ENCODE assay signal across 1 cellular context in the genomic region with DNA sequence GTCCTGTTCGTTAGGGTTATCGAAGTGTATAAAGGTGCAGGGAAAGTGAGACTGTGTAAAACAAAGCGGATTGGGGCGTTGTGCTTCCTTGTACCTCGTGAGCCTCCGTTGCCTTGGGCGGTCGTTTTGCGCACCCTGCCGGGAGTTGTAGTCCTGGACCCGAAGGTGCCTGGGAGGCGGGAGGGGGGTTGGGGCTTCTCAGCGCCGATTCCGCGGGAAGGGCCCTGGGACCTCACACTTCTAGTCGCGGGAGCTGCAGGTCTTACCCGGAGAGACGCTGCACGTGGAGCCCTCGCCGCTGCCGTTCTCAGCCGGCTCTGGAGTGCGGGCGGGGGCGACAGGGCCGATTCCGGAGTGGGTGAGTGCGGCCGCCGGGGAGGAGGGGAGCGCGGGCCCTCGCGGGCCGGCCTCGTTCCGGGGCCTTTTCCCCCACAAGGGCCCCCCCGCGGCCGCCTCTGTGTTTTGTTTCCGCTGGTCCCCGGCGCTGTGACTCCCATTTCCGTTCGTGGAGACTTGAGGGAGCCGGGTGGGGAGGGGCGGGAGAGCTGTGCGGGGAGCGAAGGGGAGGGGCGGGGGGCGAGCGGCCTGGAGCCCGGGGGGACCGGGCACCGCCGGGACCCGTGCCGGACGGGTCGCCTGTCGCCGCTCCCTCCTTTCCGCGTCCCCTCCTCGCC.
TF ChIP-seq lines count a peak whose summit lies in the region.

No MANE protein-coding gene starts in this region.

TF ChIP-seq in HEK293, 187 proteins besides CTCF, POLR2A, EP300 and RAD21 (continued from another document and continues in another):
- peak; percentile 93; the same call in 1 of the 2 replicates for TF ChIP-seq ZBTB10 (tag by site-specific recombination; IDR thresholded peaks at IDR 0.05)
- no peak for TF ChIP-seq ZSCAN16 (tag by site-specific recombination; IDR thresholded peaks at IDR 0.05)
- TF ChIP-seq ZNF354C (tag by site-specific recombination; IDR thresholded peaks at IDR 0.05; ENCODE audit: borderline replicate concordance, low read depth): no peak
- TF ChIP-seq ZNF555 (tag by site-specific recombination; conservative IDR thresholded peaks at IDR 0.05): no peak
- peak; percentile 70; the same call in 1 of the 2 replicates for TF ChIP-seq ZNF394 (tag by site-specific recombination; IDR thresholded peaks at IDR 0.05; ENCODE audit: borderline replicate concordance)
- no peak for TF ChIP-seq PRDM1 (tag by site-specific recombination; IDR thresholded peaks at IDR 0.05)
- no peak for TF ChIP-seq ZNF670 (tag by site-specific recombination; IDR thresholded peaks at IDR 0.05; ENCODE audit: low read depth)
- no peak for TF ChIP-seq ZSCAN23 (tag by site-specific recombination; IDR thresholded peaks at IDR 0.05)
- TF ChIP-seq ZNF510 (tag by site-specific recombination; IDR thresholded peaks at IDR 0.05; ENCODE audit: insufficient replicate concordance): no peak
- peak; percentile 92 for TF ChIP-seq GLIS2 (tag by site-specific recombination; IDR thresholded peaks at IDR 0.05)
- no peak for TF ChIP-seq RBAK (tag by site-specific recombination; IDR thresholded peaks at IDR 0.05)
- TF ChIP-seq ZNF19 (tag by site-specific recombination; IDR thresholded peaks at IDR 0.05; ENCODE audit: low read depth): no peak
- no peak for TF ChIP-seq ZNF596 (tag by site-specific recombination; IDR thresholded peaks at IDR 0.05)
- TF ChIP-seq PRDM6 (tag by site-specific recombination; IDR thresholded peaks at IDR 0.05): no peak
- no peak for TF ChIP-seq ATF2 (tag by site-specific recombination; IDR thresholded peaks at IDR 0.05; ENCODE audit: low read depth)
- TF ChIP-seq ZBTB48 (tag by site-specific recombination; IDR thresholded peaks at IDR 0.05): peak; percentile 81
- TF ChIP-seq AEBP2 (tag by site-specific recombination; IDR thresholded peaks at IDR 0.05; ENCODE audit: borderline replicate concordance): no peak
- TF ChIP-seq, protein P1, sequence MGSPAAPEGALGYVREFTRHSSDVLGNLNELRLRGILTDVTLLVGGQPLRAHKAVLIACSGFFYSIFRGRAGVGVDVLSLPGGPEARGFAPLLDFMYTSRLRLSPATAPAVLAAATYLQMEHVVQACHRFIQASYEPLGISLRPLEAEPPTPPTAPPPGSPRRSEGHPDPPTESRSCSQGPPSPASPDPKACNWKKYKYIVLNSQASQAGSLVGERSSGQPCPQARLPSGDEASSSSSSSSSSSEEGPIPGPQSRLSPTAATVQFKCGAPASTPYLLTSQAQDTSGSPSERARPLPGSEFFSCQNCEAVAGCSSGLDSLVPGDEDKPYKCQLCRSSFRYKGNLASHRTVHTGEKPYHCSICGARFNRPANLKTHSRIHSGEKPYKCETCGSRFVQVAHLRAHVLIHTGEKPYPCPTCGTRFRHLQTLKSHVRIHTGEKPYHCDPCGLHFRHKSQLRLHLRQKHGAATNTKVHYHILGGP (tag by site-specific recombination; IDR thresholded peaks at IDR 0.05): no peak
- TF ChIP-seq ZNF146 (tag by site-specific recombination; IDR thresholded peaks at IDR 0.05): no peak
- no peak; the same call in 1 of the 2 replicates for TF ChIP-seq ZNF610 (tag by site-specific recombination; IDR thresholded peaks at IDR 0.05; ENCODE audit: borderline replicate concordance)
- TF ChIP-seq ZNF155 (tag by site-specific recombination; IDR thresholded peaks at IDR 0.05): no peak
- no peak for TF ChIP-seq ZNF600 (tag by site-specific recombination; IDR thresholded peaks at IDR 0.05)
- TF ChIP-seq ZNF266 (tag by site-specific recombination; IDR thresholded peaks at IDR 0.05; ENCODE audit: low read depth): no peak
- TF ChIP-seq ZNF473 (tag by site-specific recombination; IDR thresholded peaks at IDR 0.05): no peak
- TF ChIP-seq ZNF211 (tag by site-specific recombination; IDR thresholded peaks at IDR 0.05; ENCODE audit: low read depth): no peak
- TF ChIP-seq, protein P2, sequence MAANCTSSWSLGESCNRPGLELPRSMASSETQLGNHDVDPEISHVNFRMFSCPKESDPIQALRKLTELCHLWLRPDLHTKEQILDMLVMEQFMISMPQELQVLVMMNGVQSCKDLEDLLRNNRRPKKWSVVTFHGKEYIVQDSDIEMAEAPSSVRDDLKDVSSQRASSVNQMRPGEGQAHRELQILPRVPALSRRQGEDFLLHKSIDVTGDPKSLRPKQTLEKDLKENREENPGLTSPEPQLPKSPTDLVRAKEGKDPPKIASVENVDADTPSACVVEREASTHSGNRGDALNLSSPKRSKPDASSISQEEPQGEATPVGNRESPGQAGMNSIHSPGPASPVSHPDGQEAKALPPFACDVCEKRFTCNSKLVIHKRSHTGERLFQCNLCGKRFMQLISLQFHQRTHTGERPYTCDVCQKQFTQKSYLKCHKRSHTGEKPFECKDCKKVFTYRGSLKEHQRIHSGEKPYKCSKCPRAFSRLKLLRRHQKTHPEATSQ (tag by site-specific recombination; IDR thresholded peaks at IDR 0.05): peak; percentile 95
- TF ChIP-seq ZNF121 (tag by site-specific recombination; IDR thresholded peaks at IDR 0.05): 0 out of 2 replicates have a peak, but pooled peaks have one; percentile 49
- no peak for TF ChIP-seq KLF7 (tag by site-specific recombination; IDR thresholded peaks at IDR 0.05; ENCODE audit: borderline replicate concordance)
- no peak; the same call in 1 of the 2 replicates for TF ChIP-seq ZNF639 (tag by site-specific recombination; IDR thresholded peaks at IDR 0.05)
- no peak for TF ChIP-seq ZNF26 (tag by site-specific recombination; IDR thresholded peaks at IDR 0.05)
- no peak for TF ChIP-seq ZNF747 (tag by site-specific recombination; IDR thresholded peaks at IDR 0.05)
- TF ChIP-seq, protein P3, sequence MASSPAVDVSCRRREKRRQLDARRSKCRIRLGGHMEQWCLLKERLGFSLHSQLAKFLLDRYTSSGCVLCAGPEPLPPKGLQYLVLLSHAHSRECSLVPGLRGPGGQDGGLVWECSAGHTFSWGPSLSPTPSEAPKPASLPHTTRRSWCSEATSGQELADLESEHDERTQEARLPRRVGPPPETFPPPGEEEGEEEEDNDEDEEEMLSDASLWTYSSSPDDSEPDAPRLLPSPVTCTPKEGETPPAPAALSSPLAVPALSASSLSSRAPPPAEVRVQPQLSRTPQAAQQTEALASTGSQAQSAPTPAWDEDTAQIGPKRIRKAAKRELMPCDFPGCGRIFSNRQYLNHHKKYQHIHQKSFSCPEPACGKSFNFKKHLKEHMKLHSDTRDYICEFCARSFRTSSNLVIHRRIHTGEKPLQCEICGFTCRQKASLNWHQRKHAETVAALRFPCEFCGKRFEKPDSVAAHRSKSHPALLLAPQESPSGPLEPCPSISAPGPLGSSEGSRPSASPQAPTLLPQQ (tag by site-specific recombination; IDR thresholded peaks at IDR 0.05): no peak; the same call in 1 of the 2 replicates
- TF ChIP-seq SP2 (tag by site-specific recombination; IDR thresholded peaks at IDR 0.05): peak; percentile 8
- TF ChIP-seq ZNF398 (tag by site-specific recombination; IDR thresholded peaks at IDR 0.05): peak; percentile 77
- 0 out of 2 replicates have a peak, but pooled peaks have one; percentile 61 for TF ChIP-seq ZNF2 (tag by site-specific recombination; IDR thresholded peaks at IDR 0.05)
- no peak for TF ChIP-seq ZNF175 (tag by site-specific recombination; IDR thresholded peaks at IDR 0.05)
- TF ChIP-seq INSM2 (tag by site-specific recombination; IDR thresholded peaks at IDR 0.05): no peak
- 0 out of 2 replicates have a peak, but pooled peaks have one; percentile 63 for TF ChIP-seq ZNF624 (tag by site-specific recombination; IDR thresholded peaks at IDR 0.05)
